In genomic region chr2:39164089-39164488, GRCh38 we compare ENCODE assay signal across 24 cellular contexts.
"Had no signal": no experiment of that assay in that cellular context is flagged by ENCODE, and none has a peak within 500 bp of the region (broad histone marks: within the 10 kb centered on the region; RNA-seq: fewer than 3 reads in every experiment).

No MANE protein-coding gene starts in this region.

- H3K27ac ChIP-seq: brain microvascular endothelial cell, colonic mucosa, epithelial cell of prostate, pancreas, right lobe of liver had no signal

- H3K4me2 ChIP-seq: smooth muscle cell had no signal

- H3K27me3 Mint-ChIP-seq: activated B cell treated with CpG ODN at 0.5 μM for 24 hours; activated naive CD8-positive, alpha-beta T cell treated with anti-CD3 and anti-CD28 coated beads for 36 hours; activated T-helper 17 cell treated with anti-CD3 and anti-CD28 coated beads, Interleukin-2, amount 50 U/mL, for 72 hours had no signal

- H3K4me3 ChIP-seq: colonic mucosa, lung, pancreas, right lobe of liver, smooth muscle cell, tibial artery had no signal

- H3K36me3 Mint-ChIP-seq: activated naive CD8-positive, alpha-beta T cell treated with anti-CD3 and anti-CD28 coated beads for 36 hours; natural killer cell; stimulated activated effector memory CD8-positive, alpha-beta T cell treated with anti-CD3 and anti-CD28 coated beads, Interleukin-12 subunit alpha, Interleukin-12 subunit beta, amount 100 ng/mL, for 72 hours had no signal

- ATAC-seq: activated CD8-positive, alpha-beta memory T cell treated with anti-CD3 and anti-CD28 coated beads, Interleukin-2, amount 10 ng/mL, durations not matched to agents 7 days and 5 days; activated T-helper 17 cell treated with anti-CD3 and anti-CD28 coated beads, Interleukin-2, amount 50 U/mL, for 72 hours; left lobe of liver; natural killer cell; pancreas; right lobe of liver; stimulated activated effector memory CD8-positive, alpha-beta T cell treated with anti-CD3 and anti-CD28 coated beads, Interleukin-12 subunit alpha, Interleukin-12 subunit beta, amount 100 ng/mL, for 72 hours had no signal

- H3K27ac Mint-ChIP-seq: activated B cell treated with CpG ODN at 0.5 μM for 24 hours; activated CD4-positive, alpha-beta memory T cell treated with anti-CD3 and anti-CD28 coated beads, Interleukin-2, amount 10 ng/mL, durations not matched to agents 7 days and 5 days; activated CD8-positive, alpha-beta memory T cell treated with anti-CD3 and anti-CD28 coated beads, Interleukin-2, amount 10 ng/mL, durations not matched to agents 7 days and 5 days; activated naive CD8-positive, alpha-beta T cell treated with anti-CD3 and anti-CD28 coated beads for 36 hours; activated T-helper 17 cell treated with anti-CD3 and anti-CD28 coated beads, Interleukin-2, amount 50 U/mL, for 72 hours; endodermal cell; natural killer cell; stimulated activated effector memory CD8-positive, alpha-beta T cell treated with anti-CD3 and anti-CD28 coated beads, Interleukin-12 subunit alpha, Interleukin-12 subunit beta, amount 100 ng/mL, for 72 hours had no signal

- H3K36me3 ChIP-seq: brain microvascular endothelial cell, colonic mucosa, pancreas, right lobe of liver, tibial artery had no signal

- H3K4me3 Mint-ChIP-seq: activated B cell treated with CpG ODN at 0.5 μM for 24 hours; activated CD4-positive, alpha-beta memory T cell treated with anti-CD3 and anti-CD28 coated beads, Interleukin-2, amount 10 ng/mL, durations not matched to agents 7 days and 5 days; activated CD8-positive, alpha-beta memory T cell treated with anti-CD3 and anti-CD28 coated beads, Interleukin-2, amount 10 ng/mL, durations not matched to agents 7 days and 5 days; activated naive CD8-positive, alpha-beta T cell treated with anti-CD3 and anti-CD28 coated beads for 36 hours; activated T-helper 17 cell treated with anti-CD3 and anti-CD28 coated beads, Interleukin-2, amount 50 U/mL, for 72 hours; central memory CD8-positive, alpha-beta T cell; endodermal cell; natural killer cell; stimulated activated effector memory CD8-positive, alpha-beta T cell treated with anti-CD3 and anti-CD28 coated beads, Interleukin-12 subunit alpha, Interleukin-12 subunit beta, amount 100 ng/mL, for 72 hours had no signal

- H3K4me1 Mint-ChIP-seq: activated B cell treated with CpG ODN at 0.5 μM for 24 hours; activated T-helper 17 cell treated with anti-CD3 and anti-CD28 coated beads, Interleukin-2, amount 50 U/mL, for 72 hours; natural killer cell had no signal

- DNase-seq: activated B cell treated with CpG ODN at 0.5 μM for 24 hours; activated CD4-positive, alpha-beta memory T cell treated with anti-CD3 and anti-CD28 coated beads, Interleukin-2, amount 10 ng/mL, durations not matched to agents 7 days and 5 days; activated CD4-positive, alpha-beta T cell treated with anti-CD3 and anti-CD28 coated beads for 48 hours; activated CD8-positive, alpha-beta memory T cell treated with anti-CD3 and anti-CD28 coated beads, Interleukin-2, amount 10 ng/mL, durations not matched to agents 7 days and 5 days; activated naive CD4-positive, alpha-beta T cell; activated naive CD8-positive, alpha-beta T cell treated with anti-CD3 and anti-CD28 coated beads for 36 hours; activated T-cell treated with anti-CD3 and anti-CD28 coated beads, Interleukin-2, amount 50 U/mL, for 1 hour; brain microvascular endothelial cell; colonic mucosa; endodermal cell; head of caudate nucleus; kidney; natural killer cell; pancreas; right lobe of liver; stimulated activated CD4-positive, alpha-beta T cell treated with anti-CD3 and anti-CD28 coated beads, Interleukin-4, amount 100 ng/mL, for 24 hours; tibial artery had no signal

- H3K4me1 ChIP-seq: colonic mucosa, pancreas, right lobe of liver had no signal

- H3K9me3 ChIP-seq: colonic mucosa, pancreas, right lobe of liver, tibial artery had no signal

- H3K9me3 Mint-ChIP-seq: activated B cell treated with CpG ODN at 0.5 μM for 24 hours; activated naive CD8-positive, alpha-beta T cell treated with anti-CD3 and anti-CD28 coated beads for 36 hours; activated T-helper 17 cell treated with anti-CD3 and anti-CD28 coated beads, Interleukin-2, amount 50 U/mL, for 72 hours; central memory CD8-positive, alpha-beta T cell; endodermal cell; natural killer cell; stimulated activated effector memory CD8-positive, alpha-beta T cell treated with anti-CD3 and anti-CD28 coated beads, Interleukin-12 subunit alpha, Interleukin-12 subunit beta, amount 100 ng/mL, for 72 hours had no signal

- H3K27me3 ChIP-seq: brain microvascular endothelial cell, colonic mucosa, pancreas, right lobe of liver, tibial artery had no signal
